12 cellular contexts compared by ENCODE assay signal in the genomic region with DNA sequence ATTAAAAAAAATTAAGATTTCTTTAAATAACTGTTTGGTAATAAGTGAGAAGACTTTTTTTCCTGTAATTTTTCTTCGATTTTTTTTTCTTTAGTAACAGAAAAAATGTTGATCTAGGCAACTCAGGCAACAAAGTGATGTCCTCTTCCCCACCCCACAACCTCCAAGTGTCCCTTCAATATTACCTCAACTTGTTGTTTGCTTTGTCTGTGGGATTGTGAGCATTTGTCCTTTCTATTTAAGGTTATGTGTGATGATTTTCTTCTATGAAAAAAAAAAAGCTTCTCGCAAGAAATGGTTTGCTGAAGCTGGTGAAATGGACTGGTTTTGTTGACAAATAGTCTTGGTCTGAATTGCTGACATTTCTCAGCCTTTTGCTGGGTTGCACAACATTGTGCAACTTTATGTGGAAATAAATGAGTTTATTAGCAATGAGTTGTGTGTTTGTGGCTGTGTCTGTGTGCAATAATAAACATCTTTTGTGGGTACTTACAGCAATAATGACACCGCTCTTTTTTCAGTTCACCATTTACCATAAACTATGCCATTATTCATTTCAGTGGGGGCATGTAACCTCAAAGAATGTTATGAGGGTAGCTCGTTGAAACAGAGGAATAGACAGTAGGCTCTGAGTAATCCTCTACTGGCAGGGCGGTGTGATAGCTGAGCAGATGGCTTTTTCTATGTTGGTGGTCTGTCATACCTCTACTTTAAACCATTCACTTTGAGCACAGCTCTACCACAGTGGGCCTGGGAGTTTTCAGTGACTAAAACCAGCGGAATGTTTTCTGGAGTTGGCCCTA.
DNase-seq lines count a peak whose midpoint lies in the region; ATAC-seq and TF ChIP-seq lines count a peak whose summit lies in the region.
"Had no signal": no experiment of that assay in that cellular context is flagged by ENCODE, and none has a peak within 500 bp of the region (broad histone marks: within the 10 kb centered on the region; RNA-seq: fewer than 3 reads in every experiment).

No MANE protein-coding gene starts in this region.

- H3K27me3 ChIP-seq in SJCRH30, result no peaks in the 10 kb centered on the region

- peak overlapping the region; percentile 69 for H3K27ac ChIP-seq in SJCRH30
- H3K27ac ChIP-seq: prostate gland had no signal

- intact Hi-C loops in sciatic nerve (cut with DNase I), result no loop called here

- H3K36me3 ChIP-seq in SJCRH30, result no peaks in the 10 kb centered on the region
- H3K36me3 ChIP-seq: prostate gland had no signal

- TF ChIP-seq CTCF in fibroblast of the aortic adventitia (IDR thresholded peaks at IDR 0.05; ENCODE audit: insufficient read depth, low read length), result no peak

- peak; percentile 79 for DNase-seq in GM03348 (ENCODE audit: low spot score)
- DNase-seq in SJCRH30, result peak; percentile 90 to 95
- DNase-seq in fibroblast of the aortic adventitia (ENCODE audit: low read depth), result peak; percentile 73
- DNase-seq in sciatic nerve (ENCODE audit: low spot score), result no peak
- DNase-seq in NK-92 (lab: John Stamatoyannopoulos, UW; ENCODE audit: unreplicated experiment), result no peak
- DNase-seq: anterior cingulate cortex; NCI-H526; stimulated activated naive CD4-positive, alpha-beta T cell treated with Interleukin-2 at 50 U/mL for 16 hours had no signal

- peaks cover 48% of the 10 kb centered on the region for H3K4me1 ChIP-seq in SJCRH30
- H3K4me1 ChIP-seq: prostate gland had no signal

- H3K9me3 ChIP-seq in SJCRH30 (replicated peaks), result peaks cover 32% of the 10 kb centered on the region
- H3K9me3 ChIP-seq: prostate gland had no signal

- ATAC-seq in sciatic nerve, result peak; percentile 51
- ATAC-seq in HG02973 (IDR thresholded peaks at IDR 0.05; ENCODE audit: unreplicated experiment), result no peak
- no peak for ATAC-seq in GM21717 (IDR thresholded peaks at IDR 0.05; ENCODE audit: unreplicated experiment)
- ATAC-seq in HG03025 (IDR thresholded peaks at IDR 0.05; ENCODE audit: low FRiP score, unreplicated experiment), result no peak

- H3K4me3 ChIP-seq in SJCRH30, result no peak overlapping the region
- H3K4me3 ChIP-seq in fibroblast of the aortic adventitia (ENCODE audit: low read depth, low read length), result no peak overlapping the region
- H3K4me3 ChIP-seq: prostate gland had no signal

Comparison
In these comparisons a context has a peak if more than half of its experiments do, and no peak if none do; other contexts are left out.
1. DNase-seq: peak in GM03348 (single experiment), SJCRH30 (2 of 2) and fibroblast of the aortic adventitia (single experiment); none in sciatic nerve (single experiment) and NK-92 (single experiment).